Comparison of ENCODE assay signal across 8 cellular contexts in the genomic region with DNA sequence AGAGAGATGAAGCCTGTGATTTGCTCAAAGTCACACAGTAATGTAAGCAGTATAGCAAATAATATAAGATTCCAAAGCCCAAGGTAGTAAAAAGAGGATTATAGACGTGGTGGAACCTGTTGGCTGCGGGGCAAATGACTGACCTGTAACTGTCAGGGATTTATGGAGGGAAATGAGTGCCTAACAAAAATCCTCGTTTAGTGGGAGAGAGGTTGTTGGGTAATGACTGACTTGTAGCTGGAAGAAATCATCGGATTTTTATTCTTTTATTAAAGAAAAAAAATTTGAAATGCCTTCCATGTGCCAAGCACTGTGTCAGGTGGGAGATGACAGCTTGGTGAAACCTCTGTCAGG. TPM values are rescaled to one million over a fixed set of nuclear protein-coding genes. Genes with fewer than 3 reads are reported as not detected.
A peak's percentile ranks its signal among the peaks of the same experiment; 100 is the strongest.
DNase-seq lines count a peak whose midpoint lies in the region; ATAC-seq, FAIRE-seq and TF ChIP-seq lines count a peak whose summit lies in the region.

No MANE protein-coding gene starts in this region.

- ATAC-seq in CD4-positive, CD25-positive, alpha-beta regulatory T cell (ENCODE audit: low read depth in 2 of 2), result no peak
- ATAC-seq in GM19023 (IDR thresholded peaks at IDR 0.05; ENCODE audit: unreplicated experiment), result no peak

- no peak for DNase-seq in CD4-positive, CD25-positive, alpha-beta regulatory T cell
- no peak for DNase-seq in endodermal cell
- no peak for DNase-seq in COR-L47 (lab: John Stamatoyannopoulos, UW)
- DNase-seq in hippocampal formation (lab: John Stamatoyannopoulos, UW), result no peak
- no peak for DNase-seq in H54 (ENCODE audit: insufficient read length, low spot score)

- peak overlapping the region; percentile 72 for H2AFZ ChIP-seq in OCI-LY1 (ENCODE audit: low read length)
- H2AFZ ChIP-seq in neuron (ENCODE audit: low read depth, low read length), result peak overlapping the region; percentile 13

- peak overlapping the region; percentile 93 to 95 (median 95) for H3K27ac Mint-ChIP-seq in CD4-positive, CD25-positive, alpha-beta regulatory T cell
- peak overlapping the region; percentile 66 for H3K27ac Mint-ChIP-seq in endodermal cell

- TF ChIP-seq CTCF in OCI-LY1 (IDR thresholded peaks at IDR 0.05; ENCODE audit: low read length), result no peak
- TF ChIP-seq CTCF in endodermal cell (conservative IDR thresholded peaks at IDR 0.05), result no peak

- peaks cover 25% of the 10 kb centered on the region for H3K36me3 ChIP-seq in CD4-positive, CD25-positive, alpha-beta regulatory T cell (ENCODE audit: control insufficient read depth, insufficient read depth, low read length)
- H3K36me3 ChIP-seq in OCI-LY1 (ENCODE audit: insufficient read depth, low read length) (peaks cover 25% of the 10 kb centered on the region), endodermal cell (ENCODE audit: control insufficient read depth, insufficient read depth, low read length) (peaks cover 25% of the 10 kb centered on the region), neuron (ENCODE audit: insufficient read depth, low read length) (peaks cover 23% of the 10 kb centered on the region)

- peak overlapping the region; percentile 83 for H3K4me3 ChIP-seq in CD4-positive, CD25-positive, alpha-beta regulatory T cell (ENCODE audit: low read depth, low read length)
- H3K4me3 ChIP-seq in OCI-LY1 (ENCODE audit: low read depth, low read length, poor library complexity, severe bottlenecking), result peak overlapping the region; percentile 79
- H3K4me3 ChIP-seq in endodermal cell (ENCODE audit: low read length), result peak overlapping the region; percentile 99
- peak overlapping the region; percentile 64 for H3K4me3 ChIP-seq in neuron (ENCODE audit: low read length)

- peaks cover 5 to 49% (median 23%) of the 10 kb centered on the region in 4 donors for H3K4me1 Mint-ChIP-seq in CD4-positive, CD25-positive, alpha-beta regulatory T cell
- H3K4me1 Mint-ChIP-seq in endodermal cell, result peaks cover 8% of the 10 kb centered on the region

- H3K9me3 Mint-ChIP-seq in CD4-positive, CD25-positive, alpha-beta regulatory T cell, result no peaks in the 10 kb centered on the region
- no peaks in the 10 kb centered on the region for H3K9me3 Mint-ChIP-seq in endodermal cell

- no peak for TF ChIP-seq POLR2A in H54 (IDR thresholded peaks at IDR 0.05; ENCODE audit: low read depth, low read length)

- H3K4me2 ChIP-seq in OCI-LY1 (ENCODE audit: low read length), result peak overlapping the region; percentile 90

- no peaks in the 10 kb centered on the region for H3F3A ChIP-seq in OCI-LY1 (ENCODE audit: insufficient read depth, low read length)

- H3K9me2 ChIP-seq in OCI-LY1 (ENCODE audit: low read depth, low read length), result no peaks in the 10 kb centered on the region

- H3K9ac ChIP-seq in OCI-LY1 (ENCODE audit: low read length) (peak overlapping the region; percentile 61), endodermal cell (ENCODE audit: extremely low read depth, low read length, poor library complexity, severe bottlenecking) (peak overlapping the region; percentile 58)

- H3K27me3 Mint-ChIP-seq in CD4-positive, CD25-positive, alpha-beta regulatory T cell, result peaks cover 5% of the 10 kb centered on the region
- peaks cover 8% of the 10 kb centered on the region for H3K27me3 Mint-ChIP-seq in endodermal cell (ENCODE audit: insufficient read depth)

- peaks cover 22% of the 10 kb centered on the region for H3K4me1 ChIP-seq in CD4-positive, CD25-positive, alpha-beta regulatory T cell (ENCODE audit: control insufficient read depth, insufficient read depth, low read length, poor library complexity, severe bottlenecking)
- peaks cover 17% of the 10 kb centered on the region for H3K4me1 ChIP-seq in OCI-LY1 (ENCODE audit: insufficient read depth, low read length, severe bottlenecking)
- no peaks in the 10 kb centered on the region for H3K4me1 ChIP-seq in endodermal cell (ENCODE audit: control insufficient read depth, insufficient read depth, low read length)
- H3K4me1 ChIP-seq in neuron (ENCODE audit: insufficient read depth, low read length), result peaks cover 11% of the 10 kb centered on the region

- WGBS in endodermal cell (ENCODE audit: insufficient coverage in 1 of 2, insufficient read length in 1 of 2), 2 experiments, result 43 to 64% methylated on average over 2 to 4 of the region's 4 CpGs

- no peaks in the 10 kb centered on the region for H3K27me3 ChIP-seq in CD4-positive, CD25-positive, alpha-beta regulatory T cell (ENCODE audit: control insufficient read depth, insufficient read depth, low read length)
- no peaks in the 10 kb centered on the region for H3K27me3 ChIP-seq in OCI-LY1 (ENCODE audit: insufficient read depth, low read length)
- H3K27me3 ChIP-seq in endodermal cell (ENCODE audit: control insufficient read depth, insufficient read depth, low read length, poor library complexity, severe bottlenecking), result no peaks in the 10 kb centered on the region
- H3K27me3 ChIP-seq in neuron (ENCODE audit: insufficient read depth, low read length), result no peaks in the 10 kb centered on the region

- H4K20me1 ChIP-seq in OCI-LY1 (ENCODE audit: insufficient read depth, low read length), result no peaks in the 10 kb centered on the region

- H3K4me3 Mint-ChIP-seq in CD4-positive, CD25-positive, alpha-beta regulatory T cell, result peak overlapping the region; percentile 93 to 99 (median 97)
- peak overlapping the region; percentile 83 for H3K4me3 Mint-ChIP-seq in endodermal cell

- H3K27ac ChIP-seq in CD4-positive, CD25-positive, alpha-beta regulatory T cell (ENCODE audit: insufficient read depth, low read length, poor library complexity, severe bottlenecking), result peak overlapping the region; percentile 92
- H3K27ac ChIP-seq in OCI-LY1 (ENCODE audit: low read depth, low read length, poor library complexity, severe bottlenecking), result no peak overlapping the region
- H3K27ac ChIP-seq in endodermal cell (ENCODE audit: low read depth, low read length), result no peak overlapping the region

- FAIRE-seq in H54 (lab: Jason Lieb, UNC), result no peak

- H3K9me3 ChIP-seq in CD4-positive, CD25-positive, alpha-beta regulatory T cell (ENCODE audit: control insufficient read depth in 2 of 2, low read length in 2 of 2), result no peaks in the 10 kb centered on the region
- H3K9me3 ChIP-seq in OCI-LY1 (ENCODE audit: low read length) (no peaks in the 10 kb centered on the region), endodermal cell (ENCODE audit: control insufficient read depth, low read length) (no peaks in the 10 kb centered on the region), neuron (ENCODE audit: low read length) (no peaks in the 10 kb centered on the region)

- peaks cover 20% of the 10 kb centered on the region for H3K36me3 Mint-ChIP-seq in CD4-positive, CD25-positive, alpha-beta regulatory T cell
- peaks cover 21% of the 10 kb centered on the region for H3K36me3 Mint-ChIP-seq in endodermal cell (ENCODE audit: low read depth)

- peaks cover 10% of the 10 kb centered on the region for H3K79me2 ChIP-seq in OCI-LY1 (ENCODE audit: insufficient read depth, low read length)

RNA-seq across cellular contexts. Expression of a gene that starts 0.6 kb away (rescaled TPM):
- total RNA-seq in CD4-positive, CD25-positive, alpha-beta regulatory T cell, result 18.2 TPM
- polyA plus RNA-seq in CD4-positive, CD25-positive, alpha-beta regulatory T cell, result 10 to 100 TPM; 12.6 to 16.9 (median 13.6) TPM
- 10 to 100 TPM; 23.7 to 25.2 TPM for total RNA-seq in endodermal cell
- polyA plus RNA-seq in endodermal cell (2013, experiment 1 of 2), result 17.7 TPM
- polyA plus RNA-seq in endodermal cell (2013, experiment 2 of 2), result 15.0 TPM

RNA-seq across cellular contexts. Expression of a gene that starts 7.2 kb away (rescaled TPM):
- 0.99 TPM for total RNA-seq in CD4-positive, CD25-positive, alpha-beta regulatory T cell
- under 1 TPM in 2 of 4 donors, not detected in 2; 0.13 to 0.41 TPM for polyA plus RNA-seq in CD4-positive, CD25-positive, alpha-beta regulatory T cell
- not detected for total RNA-seq in endodermal cell
- 2.8 TPM for polyA plus RNA-seq in endodermal cell (2013, experiment 1 of 2)
- 2.0 TPM for polyA plus RNA-seq in endodermal cell (2013, experiment 2 of 2)

RNA-seq across cellular contexts. Expression of a gene that starts 11.0 kb away (rescaled TPM):
- total RNA-seq in CD4-positive, CD25-positive, alpha-beta regulatory T cell, result 49.8 TPM
- polyA plus RNA-seq in CD4-positive, CD25-positive, alpha-beta regulatory T cell, result 10 to 100 TPM; 32.1 to 38.0 (median 33.9) TPM
- 10 to 100 TPM; 70.7 to 77.1 TPM for total RNA-seq in endodermal cell
- 30.5 TPM for polyA plus RNA-seq in endodermal cell (2013, experiment 1 of 2)
- polyA plus RNA-seq in endodermal cell (2013, experiment 2 of 2), result 31.6 TPM

RNA-seq across cellular contexts. Expression of a gene that starts 55.1 kb away (rescaled TPM):
- total RNA-seq in CD4-positive, CD25-positive, alpha-beta regulatory T cell, result 13.7 TPM
- 10 to 100 TPM; 15.3 to 22.6 (median 20.8) TPM for polyA plus RNA-seq in CD4-positive, CD25-positive, alpha-beta regulatory T cell
- 10 to 100 TPM; 18.5 TPM for total RNA-seq in endodermal cell
- polyA plus RNA-seq in endodermal cell (2013, experiment 1 of 2), result 30.2 TPM
- polyA plus RNA-seq in endodermal cell (2013, experiment 2 of 2), result 28.0 TPM

RNA-seq across cellular contexts. Expression of a gene that starts 55.5 kb away (rescaled TPM):
- total RNA-seq in CD4-positive, CD25-positive, alpha-beta regulatory T cell, result 33.3 TPM
- polyA plus RNA-seq in CD4-positive, CD25-positive, alpha-beta regulatory T cell, result 10 to 100 TPM; 63.2 to 92.4 (median 72.8) TPM
- 10 to 100 TPM; 67.6 to 79.2 TPM for total RNA-seq in endodermal cell
- polyA plus RNA-seq in endodermal cell (2013, experiment 1 of 2), result 72.3 TPM
- polyA plus RNA-seq in endodermal cell (2013, experiment 2 of 2), result 62.6 TPM
